In genomic region chr13:26558074-26558805, GRCh38 we compare ENCODE assay signal across 8 cellular contexts. TPM values are rescaled to one million over a fixed set of nuclear protein-coding genes. Genes with fewer than 3 reads are reported as not detected.
A peak's percentile ranks its signal among the peaks of the same experiment; 100 is the strongest.
DNase-seq lines count a peak whose midpoint lies in the region; ATAC-seq, FAIRE-seq and TF ChIP-seq lines count a peak whose summit lies in the region.

No MANE protein-coding gene starts in this region.

- TF ChIP-seq POLR2A in K562 (conservative IDR thresholded peaks at IDR 0.05) (no peak), suprapubic skin (IDR thresholded peaks at IDR 0.05) (no peak)

- intact Hi-C loops in K562 (cut with micrococcal nuclease), result no loop called here

- H3K79me2 ChIP-seq in K562 (ENCODE audit: control insufficient read depth, insufficient read depth, low read length), result no peaks in the 10 kb centered on the region

- no peaks in the 10 kb centered on the region for H4K20me1 ChIP-seq in K562 (replicated peaks; ENCODE audit: control insufficient read depth, insufficient read depth, low read length)

- H3K36me3 ChIP-seq in ES-I3 (ENCODE audit: insufficient read depth, low read length) (no peaks in the 10 kb centered on the region), K562 (ENCODE audit: control insufficient read depth, insufficient read depth, low read length) (no peaks in the 10 kb centered on the region), suprapubic skin (no peaks in the 10 kb centered on the region)

- CTCF ChIA-PET in K562 (lab: Yijun Ruan, JAX; ENCODE audit: low intra/inter-chr PET ratio), result no interaction called here

- H3K27ac ChIP-seq in K562 (ENCODE audit: extremely low read depth, low read depth, low read length), result no peak overlapping the region
- peak overlapping the region; percentile 81 for H3K27ac ChIP-seq in suprapubic skin

- WGBS in K562 (ENCODE audit: insufficient coverage, low coverage, missing lambda C conversion rate), result 35% methylated on average over 7 of the region's 73 CpGs
- WGBS in suprapubic skin, result 18% methylated on average over 6 of the region's 73 CpGs

- no peak for TF ChIP-seq EP300 in K562 (IDR thresholded peaks at IDR 0.05; ENCODE audit: low read length)
- TF ChIP-seq EP300 in suprapubic skin (IDR thresholded peaks at IDR 0.05), result no peak

- H3K9me3 ChIP-seq in ES-I3 (ENCODE audit: control insufficient read depth, insufficient read depth, low read length), result no peaks in the 10 kb centered on the region
- H3K9me3 ChIP-seq in K562 (replicated peaks; ENCODE audit: control insufficient read depth, insufficient read depth, low read depth, low read length), result no peaks in the 10 kb centered on the region
- no peaks in the 10 kb centered on the region for H3K9me3 ChIP-seq in suprapubic skin

- H2AFZ ChIP-seq in K562 (ENCODE audit: low read depth, low read length), result no peak overlapping the region

- H3K4me1 ChIP-seq in ES-I3 (ENCODE audit: insufficient read depth, low read length) (peaks cover 19% of the 10 kb centered on the region), K562 (replicated peaks in 1 of 2; ENCODE audit: control insufficient read depth in 2 of 2, insufficient read depth in 2 of 2, low read length in 2 of 2) (peaks cover 0 to 14% of the 10 kb centered on the region in 2 experiments; a peak in 2 of 5 replicates), suprapubic skin (peaks cover 22% of the 10 kb centered on the region)

- in situ Hi-C loops in K562 (cut with MboI), result no loop called here

- peak overlapping the region; percentile 73 for H3K9ac ChIP-seq in ES-I3 (ENCODE audit: low read depth, low read length)
- peak overlapping the region in 1 of 2 experiments; percentile 64; a peak in 1 of 4 replicates for H3K9ac ChIP-seq in K562 (ENCODE audit: insufficient read depth in 1 of 2, low read depth in 2 of 2, low read length in 2 of 2)

- peak overlapping the region; percentile 30 for H3K4me3 ChIP-seq in K562
- peak overlapping the region; percentile 88 for H3K4me3 ChIP-seq in suprapubic skin

- no TSS peak for BruUV-seq in K562 (replicated peaks; lab: Mats Ljungman, UMichigan)

- no peak for TF ChIP-seq CTCF in K562 (IDR thresholded peaks at IDR 0.05 in 2 of 3, conservative IDR thresholded peaks at IDR 0.05 in 1 of 3; ENCODE audit: insufficient read depth in 2 of 3, low read depth in 1 of 3, low read length in 3 of 3)
- no peak for TF ChIP-seq CTCF in suprapubic skin (IDR thresholded peaks at IDR 0.05)

- H3K4me2 ChIP-seq in K562 (ENCODE audit: insufficient read depth, low read length), result peak overlapping the region; percentile 37; the same call in 1 of the 2 replicates

- ATAC-seq in HG03521 (IDR thresholded peaks at IDR 0.05; ENCODE audit: unreplicated experiment) (peak; percentile 3), K562 (no peak), HG02970 (IDR thresholded peaks at IDR 0.05; ENCODE audit: low FRiP score, unreplicated experiment) (no peak)

- DNase-seq in K562 (ENCODE audit: extremely low read depth in 1 of 4, low spot score in 3 of 4), result no peak
- DNase-seq in kidney glomerular epithelial cell (lab: John Stamatoyannopoulos, UW), result peak; percentile 20
- DNase-seq in suprapubic skin (ENCODE audit: low spot score in 2 of 2), result peak in 1 of 2 donors; percentile 64
- no peak for DNase-seq in foreskin melanocyte
- DNase-seq in activated CD4-positive, alpha-beta T cell treated with anti-CD3 and anti-CD28 coated beads, Interleukin-2, amount 50 U/mL, for 1 hour, result no peak

- peaks cover 0 to 3% of the 10 kb centered on the region in 2 experiments; a peak in 1 of 5 replicates for H3K27me3 ChIP-seq in K562 (ENCODE audit: control insufficient read depth in 2 of 2, insufficient read depth in 2 of 2, low read length in 2 of 2)
- H3K27me3 ChIP-seq in suprapubic skin, result peaks cover 7% of the 10 kb centered on the region

- POLR2A ChIA-PET in K562 (lab: Yijun Ruan, JAX), result interaction anchor here (0.6 to 0.7 kb wide), 2 partner anchors 817 to 1193 kb away, joined by 3 read pairs; no protein-coding TSS in a partner anchor

- TF ChIP-seq RAD21 in K562 (CRISPR knock-in tag; conservative IDR thresholded peaks at IDR 0.05 in 1 of 2, IDR thresholded peaks at IDR 0.05 in 1 of 2), result no peak

- H3K9me1 ChIP-seq in K562 (ENCODE audit: control insufficient read depth, insufficient read depth, low read length), result no peaks in the 10 kb centered on the region

- no peak for FAIRE-seq in K562 (lab: Jason Lieb, UNC)

TF ChIP-seq in K562, 482 proteins besides CTCF, POLR2A, EP300 and RAD21:
- no peak for TF ChIP-seq ZNF79 (CRISPR knock-in tag; IDR thresholded peaks at IDR 0.05; ENCODE audit: low read depth)
- no peak for TF ChIP-seq MTF1 (CRISPR knock-in tag; IDR thresholded peaks at IDR 0.05; ENCODE audit: borderline replicate concordance)
- no peak for TF ChIP-seq BRD9 (IDR thresholded peaks at IDR 0.05; ENCODE audit: low read depth, partially characterized antibody)
- no peak for TF ChIP-seq ZNF398 (CRISPR knock-in tag; IDR thresholded peaks at IDR 0.05)
- TF ChIP-seq TAF15 (IDR thresholded peaks at IDR 0.05; ENCODE audit: low read depth, low read length), result no peak
- no peak for TF ChIP-seq TARDBP (IDR thresholded peaks at IDR 0.05)
- TF ChIP-seq FOXK2 (conservative IDR thresholded peaks at IDR 0.05 in 1 of 2, IDR thresholded peaks at IDR 0.05 in 1 of 2; ENCODE audit: low read depth in 2 of 2), result no peak
- no peak for TF ChIP-seq ZNF644 (tag; IDR thresholded peaks at IDR 0.05; ENCODE audit: low read depth)
- TF ChIP-seq PHF20 (IDR thresholded peaks at IDR 0.05; ENCODE audit: partially characterized antibody), result no peak
- TF ChIP-seq ZNF140 (CRISPR knock-in tag; IDR thresholded peaks at IDR 0.05), result no peak

RNA-seq across cellular contexts. Expression of gene WASF3, which starts 0.8 kb away (rescaled TPM):
- total RNA-seq in K562 (2011; cell fraction: chromatin; rRNA removed; ENCODE audit: low replicate concordance), result 0.12 and 0.55 TPM in 2 replicates
- 0.13 and 0.17 TPM in 2 replicates for total RNA-seq in K562 (2011; cell fraction: nucleolus; rRNA removed)
- total RNA-seq in K562 (2011; cell fraction: nucleoplasm; rRNA removed), result 0.15 and 0.22 TPM in 2 replicates
- total RNA-seq in K562 (2014; rRNA removed), result 0.05 TPM in 1 of 2 replicates, not detected in the other
- 0.11 and 0.16 TPM in 2 replicates for total RNA-seq in K562 (2014; rRNA removed; fragmentation: Illumina TruSeq; extraction: Trizol)
- total RNA-seq in K562 (2015; rRNA removed; fragmentation: Illumina TruSeq; extraction: Trizol), result 0.08 and 0.11 TPM in 2 replicates
- total RNA-seq in K562 (2021), result 0.29 TPM in 2 replicates
- polyA plus RNA-seq in K562 (2011; rRNA removed), result 0.20 and 0.43 TPM in 2 replicates
- 0.07 and 0.15 TPM in 2 replicates for polyA plus RNA-seq in K562 (2011; cell fraction: cytosol; rRNA removed)
- 0.28 and 0.33 TPM in 2 replicates for polyA plus RNA-seq in K562 (2011; cell fraction: nucleus; rRNA removed)
- polyA plus RNA-seq in K562 (2012), result 0.09 and 0.28 TPM in 2 replicates
- 0.08 and 0.12 TPM in 2 replicates for polyA plus RNA-seq in K562 (2014; fragmentation: Illumina TruSeq; extraction: Trizol)
- polyA plus RNA-seq in K562 (2014; fragmentation: Nextera tagmentation; extraction: Ambion mirVana), result under 1 TPM; 0.04 TPM
- polyA plus RNA-seq in K562 (2014; rRNA removed), result 0.04 and 0.05 TPM in 2 replicates
- 0.15 and 0.25 TPM in 2 replicates for polyA minus RNA-seq in K562 (2011; rRNA and poly(A)+ RNA removed)
- polyA minus RNA-seq in K562 (2011; cell fraction: cytosol; rRNA and poly(A)+ RNA removed), result 0.27 TPM in 1 of 2 replicates, not detected in the other
- polyA minus RNA-seq in K562 (2011; cell fraction: nucleus; rRNA and poly(A)+ RNA removed), result under 0.01 TPM in 1 of 2 replicates, not detected in the other
- total RNA-seq in suprapubic skin, result 10 to 100 TPM in 1 of 4 donors, 1 to 10 TPM in 3; 5.7 to 11.4 (median 7.2) TPM

Comparison
In these comparisons a context has a peak if more than half of its experiments do, and no peak if none do; other contexts are left out.
1. RNA of gene WASF3, which starts 0.8 kb away (total RNA-seq): 5.7 to 11.4 TPM in suprapubic skin; 0.05 to 0.55 TPM in K562; every median in the first group is over 4 times any median in the second.